ENCODE assay signal across 12 cellular contexts in genomic region chr7:148854975-148855374, GRCh38.
"Had no signal": no experiment of that assay in that cellular context is flagged by ENCODE, and none has a peak within 500 bp of the region (broad histone marks: within the 10 kb centered on the region; RNA-seq: fewer than 3 reads in every experiment).

No MANE protein-coding gene starts in this region.

- H3K36me3 ChIP-seq: gastroesophageal sphincter, heart right ventricle, left lung had no signal

- H3K9me3 ChIP-seq: gastroesophageal sphincter, heart right ventricle, left lung had no signal

- H3K27ac ChIP-seq: gastroesophageal sphincter, heart right ventricle, left lung had no signal

- H3K4me3 Mint-ChIP-seq: neural crest cell had no signal

- H3K4me1 ChIP-seq: gastroesophageal sphincter had no signal

- ATAC-seq: activated T-helper 17 cell treated with anti-CD3 and anti-CD28 coated beads, Interleukin-2, amount 50 U/mL, for 72 hours; gastroesophageal sphincter; heart right ventricle; left lung had no signal

- H3K27me3 ChIP-seq: gastroesophageal sphincter, heart right ventricle, left lung had no signal

- H3K9me3 Mint-ChIP-seq: activated T-helper 17 cell treated with anti-CD3 and anti-CD28 coated beads, Interleukin-2, amount 50 U/mL, for 72 hours; neural crest cell had no signal

- H3K4me3 ChIP-seq: gastroesophageal sphincter, heart right ventricle, left lung had no signal

- H3K27ac Mint-ChIP-seq: activated T-helper 17 cell treated with anti-CD3 and anti-CD28 coated beads, Interleukin-2, amount 50 U/mL, for 72 hours had no signal

- DNase-seq: activated CD4-positive, alpha-beta T cell treated with anti-CD3 and anti-CD28 coated beads, Interleukin-2, amount 50 U/mL, for 4 hours; activated naive CD4-positive, alpha-beta T cell treated with Interleukin-2 at 50 U/mL for 16 hours; activated T-cell treated with anti-CD3 and anti-CD28 coated beads for 4 hours; cerebellar nuclear complex; cortex of kidney; heart right ventricle; left lung; retina; stimulated activated naive CD4-positive, alpha-beta T cell had no signal

- H3K27me3 Mint-ChIP-seq: activated T-helper 17 cell treated with anti-CD3 and anti-CD28 coated beads, Interleukin-2, amount 50 U/mL, for 72 hours had no signal
